Comparison of ENCODE assay signal across 23 cellular contexts in genomic region chr15:80979538-80980200, GRCh38. TPM values are rescaled to one million over a fixed set of nuclear protein-coding genes. Genes with fewer than 3 reads are reported as not detected.
DNase-seq lines count a peak whose midpoint lies in the region; ATAC-seq and TF ChIP-seq lines count a peak whose summit lies in the region.
"Had no signal": no experiment of that assay in that cellular context is flagged by ENCODE, and none has a peak within 500 bp of the region (broad histone marks: within the 10 kb centered on the region; RNA-seq: fewer than 3 reads in every experiment).

No MANE protein-coding gene starts in this region.

- BruUV-seq in Caco-2 (replicated peaks; lab: Mats Ljungman, UMichigan): no TSS peak

- TF ChIP-seq CTCF in Caco-2 (IDR thresholded peaks at IDR 0.05; ENCODE audit: insufficient read depth in 1 of 2, low read depth in 1 of 2, low read length in 1 of 2, severe bottlenecking in 1 of 2, unreplicated experiment in 1 of 2): no peak
- TF ChIP-seq CTCF in colonic mucosa (IDR thresholded peaks at IDR 0.05): no peak

- H3K4me1 Mint-ChIP-seq in activated T-cell treated with anti-CD3 and anti-CD28 coated beads, Interleukin-2, amount 50 U/mL, for 72 hours (ENCODE audit: low read depth): peaks cover 53% of the 10 kb centered on the region
- H3K4me1 Mint-ChIP-seq in Caco-2 (ENCODE audit: low read depth, unreplicated experiment) (peaks cover 6% of the 10 kb centered on the region), memory B cell (peaks cover 35% of the 10 kb centered on the region)
- peaks cover 51% of the 10 kb centered on the region for H3K4me1 Mint-ChIP-seq in activated T-helper 2 cell treated with anti-CD3 and anti-CD28 coated beads, Interferon-gamma antibody, Interleukin-2, Interleukin-4, amounts not matched to agents 10 μg/mL and 5 μg/mL and 100 μg/mL, durations not matched to agents 14 hours and 24 hours and 36 hours (ENCODE audit: low read depth)

- no peak overlapping the region for H3K9ac ChIP-seq in colonic mucosa (ENCODE audit: low read depth in 2 of 2, low read length in 2 of 2)

- peak overlapping the region; percentile 19 for H3K27ac Mint-ChIP-seq in activated T-cell treated with anti-CD3 and anti-CD28 coated beads, Interleukin-2, amount 50 U/mL, for 72 hours
- H3K27ac Mint-ChIP-seq in Caco-2 (ENCODE audit: unreplicated experiment): peak overlapping the region; percentile 82
- H3K27ac Mint-ChIP-seq in activated T-helper 2 cell treated with anti-CD3 and anti-CD28 coated beads, Interferon-gamma antibody, Interleukin-2, Interleukin-4, amounts not matched to agents 10 μg/mL and 5 μg/mL and 100 μg/mL, durations not matched to agents 14 hours and 24 hours and 36 hours: peak overlapping the region; percentile 21
- peak overlapping the region; percentile 76 for H3K27ac Mint-ChIP-seq in memory B cell

- H3K4me3 Mint-ChIP-seq in activated T-cell treated with anti-CD3 and anti-CD28 coated beads, Interleukin-2, amount 50 U/mL, for 72 hours: no peak overlapping the region
- no peak overlapping the region for H3K4me3 Mint-ChIP-seq in Caco-2 (ENCODE audit: unreplicated experiment)
- no peak overlapping the region for H3K4me3 Mint-ChIP-seq in activated T-helper 2 cell treated with anti-CD3 and anti-CD28 coated beads, Interferon-gamma antibody, Interleukin-2, Interleukin-4, amounts not matched to agents 10 μg/mL and 5 μg/mL and 100 μg/mL, durations not matched to agents 14 hours and 24 hours and 36 hours (ENCODE audit: low read depth)
- no peak overlapping the region for H3K4me3 Mint-ChIP-seq in memory B cell

- POLR2A ChIA-PET in Caco-2 (lab: Charles Lee): no interaction called here

- ATAC-seq in activated T-cell treated with anti-CD3 and anti-CD28 coated beads, Interleukin-2, amount 50 U/mL, for 72 hours (replicated peaks in 1 of 2): no peak
- no peak for ATAC-seq in memory B cell (ENCODE audit: low read depth)
- ATAC-seq: A549; gastroesophageal sphincter; stimulated activated naive CD8-positive, alpha-beta T cell treated with anti-CD3 and anti-CD28 coated beads, Interleukin-15, Interleukin-2, amounts not matched to agents 100 U/mL and 50 U/mL, for 24 hours had no signal

- H3K9me3 ChIP-seq in Caco-2 (no peaks in the 10 kb centered on the region), colonic mucosa (no peaks in the 10 kb centered on the region)
- H3K9me3 ChIP-seq: A549, BE2C, esophagus squamous epithelium, gastroesophageal sphincter, spleen, tibial artery had no signal

- no peaks in the 10 kb centered on the region for H3K27me3 ChIP-seq in Caco-2 (replicated peaks; ENCODE audit: control insufficient read depth, insufficient read depth, low read length)
- H3K27me3 ChIP-seq in colonic mucosa: no peaks in the 10 kb centered on the region
- H3K27me3 ChIP-seq: BE2C, esophagus squamous epithelium, gastroesophageal sphincter, spleen, tibial artery had no signal

- H3K4me1 ChIP-seq in Caco-2: no peaks in the 10 kb centered on the region
- H3K4me1 ChIP-seq in colonic mucosa: no peaks in the 10 kb centered on the region
- H3K4me1 ChIP-seq: BE2C had no signal

- H3K36me3 ChIP-seq in Caco-2 (ENCODE audit: control insufficient read depth, insufficient read depth, low read length): peaks cover 1% of the 10 kb centered on the region; the same call in 1 of the 2 replicates
- H3K36me3 ChIP-seq in colonic mucosa: peaks cover 5% of the 10 kb centered on the region

- CTCF ChIA-PET in Caco-2 (lab: Charles Lee): interaction anchor here (1.1 kb wide), 1 partner anchor 9 kb away, joined by 3 read pairs; no protein-coding TSS in a partner anchor

- intact Hi-C loops in Caco-2 (cut with micrococcal nuclease; ENCODE audit: unreplicated experiment): loop anchor here (10.0 kb wide), 1 partner anchor 285 kb away; no protein-coding TSS in a partner anchor
- intact Hi-C loops in activated T-helper 2 cell treated with anti-CD3 and anti-CD28 coated beads, Interferon-gamma antibody, Interleukin-2, Interleukin-4, amounts not matched to agents 10 μg/mL and 5 μg/mL and 100 μg/mL, durations not matched to agents 14 hours and 24 hours and 36 hours (cut with micrococcal nuclease): loop anchor here (5.0 kb wide), 1 partner anchor 128 kb away; no protein-coding TSS in a partner anchor
- intact Hi-C loops in colonic mucosa (cut with DNase I): loop anchor here (10.0 kb wide), 1 partner anchor 125 kb away; no protein-coding TSS in a partner anchor

- no peaks in the 10 kb centered on the region for H3K9me3 Mint-ChIP-seq in activated T-cell treated with anti-CD3 and anti-CD28 coated beads, Interleukin-2, amount 50 U/mL, for 72 hours
- H3K9me3 Mint-ChIP-seq in Caco-2 (ENCODE audit: unreplicated experiment): no peaks in the 10 kb centered on the region
- H3K9me3 Mint-ChIP-seq in activated T-helper 2 cell treated with anti-CD3 and anti-CD28 coated beads, Interferon-gamma antibody, Interleukin-2, Interleukin-4, amounts not matched to agents 10 μg/mL and 5 μg/mL and 100 μg/mL, durations not matched to agents 14 hours and 24 hours and 36 hours: no peaks in the 10 kb centered on the region
- no peaks in the 10 kb centered on the region for H3K9me3 Mint-ChIP-seq in memory B cell

- no peak overlapping the region for H3K4me3 ChIP-seq in Caco-2 (ENCODE audit: low read depth, low read length)
- no peak overlapping the region for H3K4me3 ChIP-seq in colonic mucosa
- H3K4me3 ChIP-seq: A549, esophagus squamous epithelium, gastroesophageal sphincter, spleen, tibial artery had no signal

- no peak overlapping the region for H3K27ac ChIP-seq in colonic mucosa
- H3K27ac ChIP-seq: A549, esophagus squamous epithelium, gastroesophageal sphincter, spleen, tibial artery had no signal

- H3K27me3 Mint-ChIP-seq in activated T-cell treated with anti-CD3 and anti-CD28 coated beads, Interleukin-2, amount 50 U/mL, for 72 hours (ENCODE audit: low read depth): no peaks in the 10 kb centered on the region
- H3K27me3 Mint-ChIP-seq in Caco-2 (ENCODE audit: insufficient read depth, unreplicated experiment): no peaks in the 10 kb centered on the region
- no peaks in the 10 kb centered on the region for H3K27me3 Mint-ChIP-seq in activated T-helper 2 cell treated with anti-CD3 and anti-CD28 coated beads, Interferon-gamma antibody, Interleukin-2, Interleukin-4, amounts not matched to agents 10 μg/mL and 5 μg/mL and 100 μg/mL, durations not matched to agents 14 hours and 24 hours and 36 hours (ENCODE audit: low read depth)
- no peaks in the 10 kb centered on the region for H3K27me3 Mint-ChIP-seq in memory B cell

- peaks cover 5 to 10% of the 10 kb centered on the region in 2 donors for H3K36me3 Mint-ChIP-seq in activated T-cell treated with anti-CD3 and anti-CD28 coated beads, Interleukin-2, amount 50 U/mL, for 72 hours (ENCODE audit: insufficient read depth in 2 of 2)
- H3K36me3 Mint-ChIP-seq in Caco-2 (ENCODE audit: insufficient read depth, unreplicated experiment) (peaks cover 44% of the 10 kb centered on the region), memory B cell (peaks cover 17% of the 10 kb centered on the region)
- H3K36me3 Mint-ChIP-seq in activated T-helper 2 cell treated with anti-CD3 and anti-CD28 coated beads, Interferon-gamma antibody, Interleukin-2, Interleukin-4, amounts not matched to agents 10 μg/mL and 5 μg/mL and 100 μg/mL, durations not matched to agents 14 hours and 24 hours and 36 hours (ENCODE audit: low read depth): peaks cover 61% of the 10 kb centered on the region

- no peak for DNase-seq in activated T-cell treated with anti-CD3 and anti-CD28 coated beads, Interleukin-2, amount 50 U/mL, for 72 hours
- no peak for DNase-seq in activated T-cell treated with anti-CD3 and anti-CD28 coated beads, Interleukin-2, amount 50 U/mL, for 48 hours
- DNase-seq in Caco-2 (no peak), memory B cell (ENCODE audit: low spot score in 2 of 2) (no peak), inferior parietal cortex (ENCODE audit: extremely low spot score) (no peak), colonic mucosa (no peak), NOMO-1 (lab: John Stamatoyannopoulos, UW; ENCODE audit: unreplicated experiment in 2 of 2) (no peak)
- no peak for DNase-seq in activated T-helper 2 cell treated with anti-CD3 and anti-CD28 coated beads, Interferon-gamma antibody, Interleukin-2, Interleukin-4, amounts not matched to agents 10 μg/mL and 5 μg/mL and 100 μg/mL, durations not matched to agents 14 hours and 24 hours and 36 hours (ENCODE audit: low spot score)
- DNase-seq: activated CD4-positive, alpha-beta T cell treated with anti-CD3 and anti-CD28 coated beads for 4 hours; BE2C; EL; esophagus squamous epithelium; mammary epithelial cell; NCI-H1048; NCI-H1930; NCI-H2227 treated with DMSO at 0.1 percent for 48 hours; occipital lobe; spleen; stimulated activated CD4-positive, alpha-beta T cell treated with anti-CD3 and anti-CD28 coated beads, Interleukin-4, amount 100 ng/mL, for 1 hour; stimulated activated naive CD8-positive, alpha-beta T cell treated with anti-CD3 and anti-CD28 coated beads, Interleukin-15, Interleukin-2, amounts not matched to agents 100 U/mL and 50 U/mL, for 24 hours; tibial artery had no signal

RNA-seq across cellular contexts. Expression of gene MESD, which starts 9.9 kb away (rescaled TPM):
- 10 to 100 TPM; 19.6 to 23.8 TPM for total RNA-seq in activated T-cell treated with anti-CD3 and anti-CD28 coated beads, Interleukin-2, amount 50 U/mL, for 72 hours
- total RNA-seq in Caco-2 (2022): 29.2 and 30.3 TPM in 2 replicates
- total RNA-seq in activated T-helper 2 cell treated with anti-CD3 and anti-CD28 coated beads, Interferon-gamma antibody, Interleukin-2, Interleukin-4, amounts not matched to agents 10 μg/mL and 5 μg/mL and 100 μg/mL, durations not matched to agents 14 hours and 24 hours and 36 hours: 27.0 and 28.6 TPM in 2 replicates
- 10 to 100 TPM; 20.4 to 26.1 TPM for total RNA-seq in colonic mucosa

RNA-seq across cellular contexts. Expression of gene TLNRD1, which starts 21.1 kb away (rescaled TPM):
- 10 to 100 TPM; 11.3 to 17.2 TPM for total RNA-seq in activated T-cell treated with anti-CD3 and anti-CD28 coated beads, Interleukin-2, amount 50 U/mL, for 72 hours
- 13.7 and 13.8 TPM in 2 replicates for total RNA-seq in Caco-2 (2022)
- total RNA-seq in activated T-helper 2 cell treated with anti-CD3 and anti-CD28 coated beads, Interferon-gamma antibody, Interleukin-2, Interleukin-4, amounts not matched to agents 10 μg/mL and 5 μg/mL and 100 μg/mL, durations not matched to agents 14 hours and 24 hours and 36 hours: 18.5 and 19.1 TPM in 2 replicates
- total RNA-seq in colonic mucosa: 10 to 100 TPM; 28.5 to 33.3 TPM

Comparison
In these comparisons a context has a peak if more than half of its experiments do, and no peak if none do; other contexts are left out.
1. H3K27ac Mint-ChIP-seq: peak in every context shown above with its lines; median percentile 82 in Caco-2; 76 in memory B cell; 21 in activated T-helper 2 cell treated with anti-CD3 and anti-CD28 coated beads, Interferon-gamma antibody, Interleukin-2, Interleukin-4, amounts not matched to agents 10 μg/mL and 5 μg/mL and 100 μg/mL, durations not matched to agents 14 hours and 24 hours and 36 hours; 19 in activated T-cell treated with anti-CD3 and anti-CD28 coated beads, Interleukin-2, amount 50 U/mL, for 72 hours.